In genomic region chr7:98877692-98878364, GRCh38 we compare ENCODE assay signal across 8 cellular contexts. TPM values are rescaled to one million over a fixed set of nuclear protein-coding genes. Genes with fewer than 3 reads are reported as not detected.
DNase-seq lines count a peak whose midpoint lies in the region; ATAC-seq and TF ChIP-seq lines count a peak whose summit lies in the region.

No MANE protein-coding gene starts in this region.

- H3K4me1 ChIP-seq in A673 (ENCODE audit: insufficient read depth, low read length, poor library complexity, severe bottlenecking) (peaks cover 11% of the 10 kb centered on the region), mucosa of stomach (ENCODE audit: control insufficient read depth, insufficient read depth, low read length) (peaks cover 4% of the 10 kb centered on the region)

- H3K4me3 Mint-ChIP-seq in chondrocyte (ENCODE audit: unreplicated experiment), result peak overlapping the region; percentile 59

- H3K36me3 Mint-ChIP-seq in chondrocyte (ENCODE audit: low read depth), result peaks cover 9% of the 10 kb centered on the region

- no peak for ATAC-seq in HG03045 (IDR thresholded peaks at IDR 0.05; ENCODE audit: unreplicated experiment)

- intact Hi-C loops in A673 (cut with micrococcal nuclease; ENCODE audit: unreplicated experiment), result no loop called here

- peaks cover 23% of the 10 kb centered on the region for H3K4me1 Mint-ChIP-seq in chondrocyte (ENCODE audit: low read depth)

- no peaks in the 10 kb centered on the region for H3K27me3 Mint-ChIP-seq in chondrocyte (ENCODE audit: low read depth)

- H3K9me3 ChIP-seq in A673 (ENCODE audit: low read depth, low read length, poor library complexity, severe bottlenecking) (no peaks in the 10 kb centered on the region), mucosa of stomach (ENCODE audit: control insufficient read depth, low read length) (no peaks in the 10 kb centered on the region)

- peak overlapping the region; percentile 97 for H3K27ac ChIP-seq in A673 (ENCODE audit: low read depth, low read length, poor library complexity, severe bottlenecking)
- no peak overlapping the region for H3K27ac ChIP-seq in HL-60 (replicated peaks)

- no TSS peak for BruUV-seq in A673 (replicated peaks; lab: Mats Ljungman, UMichigan)

- POLR2A ChIA-PET in A673 (lab: Charles Lee; ENCODE audit: low non-redundant PET), result no interaction called here

- no peak for TF ChIP-seq CTCF in A673 (conservative IDR thresholded peaks at IDR 0.05; ENCODE audit: low read depth, low read length)
- no peak for TF ChIP-seq CTCF in HL-60 (IDR thresholded peaks at IDR 0.05; ENCODE audit: insufficient read depth, low read length)
- no peak for TF ChIP-seq CTCF in chondrocyte (IDR thresholded peaks at IDR 0.05)

- H3K9me3 Mint-ChIP-seq in chondrocyte (ENCODE audit: low read depth), result no peaks in the 10 kb centered on the region

- no peak overlapping the region for H3K27ac Mint-ChIP-seq in chondrocyte (ENCODE audit: unreplicated experiment)

- H3K36me3 ChIP-seq in A673 (ENCODE audit: insufficient read depth, low read length, poor library complexity, severe bottlenecking), result peaks cover 23% of the 10 kb centered on the region
- no peaks in the 10 kb centered on the region for H3K36me3 ChIP-seq in mucosa of stomach (ENCODE audit: control insufficient read depth, insufficient read depth, low read length)

- H3K4me3 ChIP-seq in A673 (ENCODE audit: low read depth, low read length, poor library complexity, severe bottlenecking) (peak overlapping the region; percentile 92), HL-60 (replicated peaks; ENCODE audit: insufficient read depth, low read length) (peak overlapping the region; percentile 97), mucosa of stomach (ENCODE audit: low read length) (peak overlapping the region; percentile 19)

- DNase-seq in A673 (ENCODE audit: low spot score) (no peak), HL-60 (ENCODE audit: low read depth in 1 of 2, low spot score in 1 of 2) (no peak), chondrocyte (ENCODE audit: low spot score) (no peak), NCI-H1092 treated with DMSO at 0.1 percent for 48 hours (lab: John Stamatoyannopoulos, UW) (no peak), COLO829 (ENCODE audit: low spot score) (no peak), D341Med (ENCODE audit: low spot score) (no peak)

- H3K27me3 ChIP-seq in A673 (replicated peaks; ENCODE audit: insufficient read depth, low read depth, low read length, poor library complexity) (no peaks in the 10 kb centered on the region), HL-60 (ENCODE audit: insufficient read depth, poor library complexity, severe bottlenecking) (no peaks in the 10 kb centered on the region), mucosa of stomach (ENCODE audit: control insufficient read depth, insufficient read depth, low read length) (no peaks in the 10 kb centered on the region)

- CTCF ChIA-PET in A673 (lab: Charles Lee), result interaction anchor here (0.6 kb wide), 1 partner anchor 11 kb away, joined by 5 read pairs; no protein-coding TSS in a partner anchor

- peak overlapping the region; percentile 71 for H3K9ac ChIP-seq in mucosa of stomach (ENCODE audit: low read length)

RNA-seq across cellular contexts. Expression of gene TRRAP, which starts 0.5 kb away (rescaled TPM):
- total RNA-seq in A673 (2021), result 48.3 and 50.2 TPM in 2 replicates
- total RNA-seq in chondrocyte, result 30.4 to 46.3 TPM (median 32.0 TPM) in 3 replicates

RNA-seq across cellular contexts. Expression of gene TMEM130, which starts 8.0 kb away (rescaled TPM):
- total RNA-seq in A673 (2021) (0.31 TPM in 1 of 2 replicates, not detected in the other), chondrocyte (19.3 to 19.7 TPM (median 19.3 TPM) in 3 replicates)

Comparison
In these comparisons a context has a peak if more than half of its experiments do, and no peak if none do; other contexts are left out.
1. H3K4me3 ChIP-seq: peak in every context shown above with its lines; median percentile 97 in HL-60; 92 in A673; 19 in mucosa of stomach.
2. RNA of gene TMEM130, which starts 8.0 kb away (total RNA-seq): 19.3 to 19.7 TPM in chondrocyte; 0.31 TPM in A673; every median in the first group is over 10 times any median in the second.